In genomic region chr22:22709719-22710445, GRCh38 we compare ENCODE assay signal across 11 cellular contexts.
DNase-seq lines count a peak whose midpoint lies in the region; TF ChIP-seq lines count a peak whose summit lies in the region.
"Had no signal": no experiment of that assay in that cellular context is flagged by ENCODE, and none has a peak within 500 bp of the region (broad histone marks: within the 10 kb centered on the region; RNA-seq: fewer than 3 reads in every experiment).

No MANE protein-coding gene starts in this region.

- H3K36me3 Mint-ChIP-seq in activated naive CD4-positive, alpha-beta T cell treated with anti-CD3 and anti-CD28 coated beads, Interleukin-2, amount 10 ng/mL, durations not matched to agents 7 days and 5 days, result no peaks in the 10 kb centered on the region
- H3K36me3 Mint-ChIP-seq: brain, CD14-positive monocyte had no signal

- H3K9me2 ChIP-seq in OCI-LY7 (ENCODE audit: insufficient read depth, low read length) (no peaks in the 10 kb centered on the region), MM.1S (replicated peaks; ENCODE audit: insufficient read depth, low read length) (no peaks in the 10 kb centered on the region)

- intact Hi-C loops in OCI-LY7 (cut with micrococcal nuclease; ENCODE audit: unreplicated experiment) (loop anchor here (5.0 kb wide), 2 partner anchors 37 to 172 kb away; no protein-coding TSS in a partner anchor), testis (cut with DNase I; ENCODE audit: low total_unique reads) (no loop called here)

- H3F3A ChIP-seq in MM.1S (ENCODE audit: insufficient read depth, low read length), result no peaks in the 10 kb centered on the region

- H3K9me3 ChIP-seq in OCI-LY7 (ENCODE audit: low read length) (no peaks in the 10 kb centered on the region), testis (no peaks in the 10 kb centered on the region), MM.1S (replicated peaks; ENCODE audit: insufficient read depth, low read length) (no peaks in the 10 kb centered on the region)
- no peaks in the 10 kb centered on the region for H3K9me3 ChIP-seq in effector memory CD4-positive, alpha-beta T cell (ENCODE audit: control insufficient read depth, low read length)
- H3K9me3 ChIP-seq: prostate gland had no signal

- H3K79me2 ChIP-seq in OCI-LY7 (ENCODE audit: insufficient read depth, low read depth, low read length) (no peaks in the 10 kb centered on the region), MM.1S (ENCODE audit: low read length) (no peaks in the 10 kb centered on the region)

- no peaks in the 10 kb centered on the region for H4K20me1 ChIP-seq in OCI-LY7 (ENCODE audit: insufficient read depth, low read length)
- no peaks in the 10 kb centered on the region for H4K20me1 ChIP-seq in MM.1S (ENCODE audit: insufficient read depth, low read length)

- H3K9me3 Mint-ChIP-seq in activated naive CD4-positive, alpha-beta T cell treated with anti-CD3 and anti-CD28 coated beads, Interleukin-2, amount 10 ng/mL, durations not matched to agents 7 days and 5 days, result no peaks in the 10 kb centered on the region
- H3K9me3 Mint-ChIP-seq: CD14-positive monocyte had no signal

- no peak overlapping the region for H2AFZ ChIP-seq in OCI-LY7 (ENCODE audit: low read length)
- no peak overlapping the region for H2AFZ ChIP-seq in MM.1S (ENCODE audit: low read length)

- POLR2A ChIA-PET in OCI-LY7 (lab: Charles Lee), result no interaction called here

- peak; percentile 26 for DNase-seq in activated naive CD4-positive, alpha-beta T cell treated with anti-CD3 and anti-CD28 coated beads, Interleukin-2, amount 10 ng/mL, durations not matched to agents 7 days and 5 days
- DNase-seq in activated naive CD4-positive, alpha-beta T cell treated with anti-CD3 and anti-CD28 coated beads, Interleukin-2, amount 50 U/mL, for 16 hours, result no peak
- DNase-seq in OCI-LY7 (ENCODE audit: low spot score) (peak; percentile 45), erythroblast (lab: John Stamatoyannopoulos, UW) (peak; percentile 26 to 28), testis (peak; percentile 45), NCI-H2107 treated with DMSO at 0.1 percent for 48 hours (lab: John Stamatoyannopoulos, UW; ENCODE audit: unreplicated experiment) (no peak), MM.1S (no peak)
- DNase-seq in effector memory CD4-positive, alpha-beta T cell, result no peak

- TF ChIP-seq POLR2A in erythroblast (IDR thresholded peaks at IDR 0.05; ENCODE audit: low read length) (no peak), testis (IDR thresholded peaks at IDR 0.05) (no peak)

- no peak overlapping the region for H3K4me2 ChIP-seq in OCI-LY7 (ENCODE audit: low read length)
- no peak overlapping the region for H3K4me2 ChIP-seq in MM.1S (ENCODE audit: low read depth, low read length)

- no TSS peak for BruUV-seq in OCI-LY7 (replicated peaks; lab: Mats Ljungman, UMichigan)

- no peaks in the 10 kb centered on the region for H3K4me1 Mint-ChIP-seq in activated naive CD4-positive, alpha-beta T cell treated with anti-CD3 and anti-CD28 coated beads, Interleukin-2, amount 10 ng/mL, durations not matched to agents 7 days and 5 days
- H3K4me1 Mint-ChIP-seq: brain had no signal

- H3K4me3 ChIP-seq in OCI-LY7 (ENCODE audit: low read depth, low read length, poor library complexity, severe bottlenecking), result no peak overlapping the region
- no peak overlapping the region for H3K4me3 ChIP-seq in testis
- H3K4me3 ChIP-seq in effector memory CD4-positive, alpha-beta T cell (ENCODE audit: insufficient read depth, low read depth, low read length, poor library complexity, severe bottlenecking), result no peak overlapping the region
- no peak overlapping the region for H3K4me3 ChIP-seq in MM.1S (ENCODE audit: low read length)
- H3K4me3 ChIP-seq: prostate gland had no signal

- CTCF ChIA-PET in activated naive CD4-positive, alpha-beta T cell treated with anti-CD3 and anti-CD28 coated beads, Interleukin-2, amount 10 ng/mL, durations not matched to agents 7 days and 5 days (lab: Charles Lee), result interaction anchor here (0.7 to 2.7 kb wide), 16 partner anchors 8 to 246 kb away, joined by 3 to 25 read pairs (median 4); no protein-coding TSS in a partner anchor
- CTCF ChIA-PET in OCI-LY7 (lab: Charles Lee; ENCODE audit: unreplicated experiment), result interaction anchor here (0.6 to 1.9 kb wide), 5 partner anchors 11 to 43 kb away, joined by 3 to 8 read pairs (median 3); no protein-coding TSS in a partner anchor

- peaks cover 31% of the 10 kb centered on the region for H3K27me3 Mint-ChIP-seq in activated naive CD4-positive, alpha-beta T cell treated with anti-CD3 and anti-CD28 coated beads, Interleukin-2, amount 10 ng/mL, durations not matched to agents 7 days and 5 days

- no peak overlapping the region for H3K4me3 Mint-ChIP-seq in activated naive CD4-positive, alpha-beta T cell treated with anti-CD3 and anti-CD28 coated beads, Interleukin-2, amount 10 ng/mL, durations not matched to agents 7 days and 5 days
- H3K4me3 Mint-ChIP-seq: brain, CD14-positive monocyte had no signal

- TF ChIP-seq CTCF in OCI-LY7 (conservative IDR thresholded peaks at IDR 0.05; ENCODE audit: low read length) (peak; percentile 73), testis (IDR thresholded peaks at IDR 0.05) (no peak), MM.1S (IDR thresholded peaks at IDR 0.05; ENCODE audit: low read length) (no peak)

- no peak overlapping the region for H3K27ac Mint-ChIP-seq in activated naive CD4-positive, alpha-beta T cell treated with anti-CD3 and anti-CD28 coated beads, Interleukin-2, amount 10 ng/mL, durations not matched to agents 7 days and 5 days

- peaks cover 56% of the 10 kb centered on the region for H3K4me1 ChIP-seq in OCI-LY7 (ENCODE audit: insufficient read depth, low read length, poor library complexity, severe bottlenecking)
- peaks cover 4% of the 10 kb centered on the region for H3K4me1 ChIP-seq in testis
- no peaks in the 10 kb centered on the region for H3K4me1 ChIP-seq in effector memory CD4-positive, alpha-beta T cell (ENCODE audit: control insufficient read depth, insufficient read depth, low read length, poor library complexity, severe bottlenecking)
- H3K4me1 ChIP-seq in MM.1S (ENCODE audit: low read length), result 0 out of 2 replicates have a peak, but pooled peaks cover 5% of the 10 kb centered on the region
- H3K4me1 ChIP-seq: prostate gland had no signal

- H3K36me3 ChIP-seq in OCI-LY7 (ENCODE audit: insufficient read depth, low read length), result no peaks in the 10 kb centered on the region
- no peaks in the 10 kb centered on the region for H3K36me3 ChIP-seq in testis (ENCODE audit: low read depth, missing control alignments)
- H3K36me3 ChIP-seq in effector memory CD4-positive, alpha-beta T cell (ENCODE audit: control insufficient read depth, insufficient read depth, low read length), result no peaks in the 10 kb centered on the region
- H3K36me3 ChIP-seq in MM.1S (replicated peaks; ENCODE audit: insufficient read depth, low read length), result no peaks in the 10 kb centered on the region
- H3K36me3 ChIP-seq: prostate gland had no signal

- no peak overlapping the region for H3K9ac ChIP-seq in MM.1S (ENCODE audit: low read length)

- H3K27me3 ChIP-seq in testis (no peaks in the 10 kb centered on the region), MM.1S (replicated peaks; ENCODE audit: insufficient read depth, low read length) (no peaks in the 10 kb centered on the region)
- H3K27me3 ChIP-seq in effector memory CD4-positive, alpha-beta T cell (replicated peaks; ENCODE audit: control insufficient read depth, insufficient read depth, low read length, poor library complexity, severe bottlenecking), result peaks cover 5% of the 10 kb centered on the region

- WGBS in testis, 2 donors, result 89 to 93% methylated on average over 4 of the region's 4 CpGs

- H3K27ac ChIP-seq in OCI-LY7 (ENCODE audit: low read depth, low read length, poor library complexity, severe bottlenecking), result no peak overlapping the region
- no peak overlapping the region for H3K27ac ChIP-seq in testis
- H3K27ac ChIP-seq in effector memory CD4-positive, alpha-beta T cell (ENCODE audit: insufficient read depth, low read length, poor library complexity, severe bottlenecking), result no peak overlapping the region
- no peak overlapping the region for H3K27ac ChIP-seq in MM.1S (ENCODE audit: low read length)
- H3K27ac ChIP-seq: prostate gland had no signal

Comparison
In these comparisons a context has a peak if more than half of its experiments do, and no peak if none do; other contexts are left out.
1. DNase-seq: peak in activated naive CD4-positive, alpha-beta T cell treated with anti-CD3 and anti-CD28 coated beads, Interleukin-2, amount 10 ng/mL, durations not matched to agents 7 days and 5 days (single experiment), OCI-LY7 (single experiment), erythroblast (2 of 2) and testis (single experiment); none in activated naive CD4-positive, alpha-beta T cell treated with anti-CD3 and anti-CD28 coated beads, Interleukin-2, amount 50 U/mL, for 16 hours (single experiment), NCI-H2107 treated with DMSO at 0.1 percent for 48 hours (single experiment), effector memory CD4-positive, alpha-beta T cell (0 of 3) and MM.1S (single experiment).